In genomic region chr3:46109635-46110005, GRCh38 we compare ENCODE assay signal across 14 cellular contexts.
DNase-seq lines count a peak whose midpoint lies in the region; ATAC-seq and TF ChIP-seq lines count a peak whose summit lies in the region.
"Had no signal": no experiment of that assay in that cellular context is flagged by ENCODE, and none has a peak within 500 bp of the region (broad histone marks: within the 10 kb centered on the region; RNA-seq: fewer than 3 reads in every experiment).

No MANE protein-coding gene starts in this region.

- H3K4me3 ChIP-seq in CD8-positive, alpha-beta T cell (ENCODE audit: low read depth, low read length) = no peak overlapping the region
- peak overlapping the region in 1 of 2 experiments; percentile 2 for H3K4me3 ChIP-seq in neutrophil (ENCODE audit: low read depth in 1 of 2, low read length in 1 of 2)
- H3K4me3 ChIP-seq: BLaER1, K562, sigmoid colon had no signal

- H3K27me3 ChIP-seq in CD8-positive, alpha-beta T cell (ENCODE audit: insufficient read depth, low read length) = no peaks in the 10 kb centered on the region
- H3K27me3 ChIP-seq in neutrophil = no peaks in the 10 kb centered on the region
- H3K27me3 ChIP-seq: BLaER1, sigmoid colon had no signal

- H3K36me3 ChIP-seq in CD8-positive, alpha-beta T cell (ENCODE audit: insufficient read depth, low read length) = no peaks in the 10 kb centered on the region
- no peaks in the 10 kb centered on the region for H3K36me3 ChIP-seq in neutrophil
- H3K36me3 ChIP-seq: BLaER1, sigmoid colon had no signal

- H3K27me3 Mint-ChIP-seq in CD8-positive, alpha-beta T cell (ENCODE audit: low read depth) = no peaks in the 10 kb centered on the region
- H3K27me3 Mint-ChIP-seq in activated naive CD8-positive, alpha-beta T cell treated with anti-CD3 and anti-CD28 coated beads, Interleukin-2, amount 10 ng/mL, durations not matched to agents 7 days and 5 days = no peaks in the 10 kb centered on the region

- H3K9me3 Mint-ChIP-seq in CD8-positive, alpha-beta T cell = no peaks in the 10 kb centered on the region
- peaks cover 8% of the 10 kb centered on the region for H3K9me3 Mint-ChIP-seq in activated naive CD8-positive, alpha-beta T cell treated with anti-CD3 and anti-CD28 coated beads, Interleukin-2, amount 10 ng/mL, durations not matched to agents 7 days and 5 days

- CTCF ChIA-PET in CD8-positive, alpha-beta T cell (lab: Charles Lee) = no interaction called here

- no peak for TF ChIP-seq CTCF in CD8-positive, alpha-beta T cell (IDR thresholded peaks at IDR 0.05)
- no peak for TF ChIP-seq CTCF in neutrophil (IDR thresholded peaks at IDR 0.05)

- peak; percentile 17 for ATAC-seq in CD8-positive, alpha-beta T cell
- ATAC-seq in GM21423 (IDR thresholded peaks at IDR 0.05; ENCODE audit: unreplicated experiment) (peak; percentile 6), GM21360 (IDR thresholded peaks at IDR 0.05; ENCODE audit: unreplicated experiment) (no peak), GM19324 (IDR thresholded peaks at IDR 0.05; ENCODE audit: low FRiP score, unreplicated experiment) (no peak)
- ATAC-seq in activated naive CD8-positive, alpha-beta T cell treated with anti-CD3 and anti-CD28 coated beads, Interleukin-2, amount 10 ng/mL, durations not matched to agents 7 days and 5 days (ENCODE audit: low read depth) = peak; percentile 10

- peak overlapping the region; percentile 87 for H3K27ac Mint-ChIP-seq in CD8-positive, alpha-beta T cell
- H3K27ac Mint-ChIP-seq in activated naive CD8-positive, alpha-beta T cell treated with anti-CD3 and anti-CD28 coated beads, Interleukin-2, amount 10 ng/mL, durations not matched to agents 7 days and 5 days = peak overlapping the region; percentile 97

- DNase-seq in CD8-positive, alpha-beta T cell = no peak
- DNase-seq in activated naive CD8-positive, alpha-beta T cell treated with anti-CD3 and anti-CD28 coated beads, Interleukin-2, amount 10 ng/mL, durations not matched to agents 7 days and 5 days = no peak
- no peak for DNase-seq in NCI-H1092 treated with DMSO at 0.1 percent for 48 hours (lab: John Stamatoyannopoulos, UW)
- DNase-seq: cerebellar nuclear complex, nucleus accumbens, sigmoid colon, SK-N-SH had no signal

- peaks cover 27% of the 10 kb centered on the region for H3K4me1 ChIP-seq in CD8-positive, alpha-beta T cell (ENCODE audit: insufficient read depth, low read length)
- H3K4me1 ChIP-seq in neutrophil (ENCODE audit: control insufficient read depth in 1 of 2, insufficient read depth in 1 of 2, low read depth in 1 of 2, low read length in 1 of 2) = peaks cover 88 to 89% of the 10 kb centered on the region in 2 experiments

- intact Hi-C loops in CD8-positive, alpha-beta T cell (cut with DNase I, micrococcal nuclease) = no loop called here

- peak overlapping the region; percentile 23 for H3K4me3 Mint-ChIP-seq in CD8-positive, alpha-beta T cell
- peak overlapping the region; percentile 62 for H3K4me3 Mint-ChIP-seq in activated naive CD8-positive, alpha-beta T cell treated with anti-CD3 and anti-CD28 coated beads, Interleukin-2, amount 10 ng/mL, durations not matched to agents 7 days and 5 days

- peaks cover 60% of the 10 kb centered on the region for H3K4me1 Mint-ChIP-seq in CD8-positive, alpha-beta T cell (ENCODE audit: low read depth)
- peaks cover 79% of the 10 kb centered on the region for H3K4me1 Mint-ChIP-seq in activated naive CD8-positive, alpha-beta T cell treated with anti-CD3 and anti-CD28 coated beads, Interleukin-2, amount 10 ng/mL, durations not matched to agents 7 days and 5 days

- H3K27ac ChIP-seq in CD8-positive, alpha-beta T cell (ENCODE audit: low read depth, low read length) = no peak overlapping the region
- peak overlapping the region; percentile 93 for H3K27ac ChIP-seq in neutrophil
- H3K27ac ChIP-seq: BLaER1, VCaP had no signal

- POLR2A ChIA-PET in CD8-positive, alpha-beta T cell (lab: Charles Lee) = no interaction called here
- POLR2A ChIA-PET in activated naive CD8-positive, alpha-beta T cell treated with anti-CD3 and anti-CD28 coated beads, Interleukin-2, amount 10 ng/mL, durations not matched to agents 7 days and 5 days (lab: Charles Lee) = no interaction called here

- H3K9me3 ChIP-seq in CD8-positive, alpha-beta T cell (ENCODE audit: low read length) = no peaks in the 10 kb centered on the region
- no peaks in the 10 kb centered on the region for H3K9me3 ChIP-seq in neutrophil
- H3K9me3 ChIP-seq: BLaER1, sigmoid colon, SK-N-SH had no signal

- H3K36me3 Mint-ChIP-seq in CD8-positive, alpha-beta T cell = no peaks in the 10 kb centered on the region
- peaks cover 30% of the 10 kb centered on the region for H3K36me3 Mint-ChIP-seq in activated naive CD8-positive, alpha-beta T cell treated with anti-CD3 and anti-CD28 coated beads, Interleukin-2, amount 10 ng/mL, durations not matched to agents 7 days and 5 days

Comparison
In these comparisons a context has a peak if more than half of its experiments do, and no peak if none do; other contexts are left out.
1. ATAC-seq: peak in CD8-positive, alpha-beta T cell (single experiment), GM21423 (single experiment) and activated naive CD8-positive, alpha-beta T cell treated with anti-CD3 and anti-CD28 coated beads, Interleukin-2, amount 10 ng/mL, durations not matched to agents 7 days and 5 days (single experiment); none in GM21360 (single experiment) and GM19324 (single experiment).